ENCODE assay signal across 1 cellular context in the genomic region with DNA sequence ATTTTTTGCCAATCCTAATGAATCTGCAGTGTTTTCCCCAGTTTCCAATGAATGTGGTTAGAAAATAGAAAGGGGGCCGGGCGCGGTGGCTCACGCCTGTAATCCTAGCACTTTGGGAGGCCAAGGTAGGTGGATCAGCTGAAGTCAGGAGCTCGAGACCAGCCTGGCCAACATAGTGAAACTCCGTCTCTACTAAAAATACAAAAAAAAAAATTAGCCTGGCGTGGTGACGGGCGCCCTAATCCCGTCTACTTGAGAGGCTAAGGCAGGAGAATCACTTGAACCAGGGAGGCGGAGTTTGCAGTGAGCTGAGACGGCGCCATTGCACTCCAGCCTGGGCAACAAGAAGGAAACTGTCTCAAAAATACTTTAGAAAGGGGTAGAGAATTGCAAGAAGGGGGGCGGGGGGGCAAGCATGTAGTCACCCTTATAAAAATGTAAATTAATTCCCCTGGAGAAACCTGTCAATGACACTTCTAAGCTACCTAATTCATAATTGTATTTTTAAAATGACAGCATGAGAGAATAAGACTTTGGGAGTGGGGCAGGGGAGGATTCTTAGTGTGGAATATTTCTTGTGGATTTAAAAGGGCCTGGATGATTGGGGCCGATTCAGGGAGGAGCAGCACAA.
TF ChIP-seq lines count a peak whose summit lies in the region.

No MANE protein-coding gene starts in this region.

TF ChIP-seq in HCT116, 20 proteins besides CTCF, POLR2A, EP300 and RAD21 (continued from another document):
- TF ChIP-seq, protein P1, sequence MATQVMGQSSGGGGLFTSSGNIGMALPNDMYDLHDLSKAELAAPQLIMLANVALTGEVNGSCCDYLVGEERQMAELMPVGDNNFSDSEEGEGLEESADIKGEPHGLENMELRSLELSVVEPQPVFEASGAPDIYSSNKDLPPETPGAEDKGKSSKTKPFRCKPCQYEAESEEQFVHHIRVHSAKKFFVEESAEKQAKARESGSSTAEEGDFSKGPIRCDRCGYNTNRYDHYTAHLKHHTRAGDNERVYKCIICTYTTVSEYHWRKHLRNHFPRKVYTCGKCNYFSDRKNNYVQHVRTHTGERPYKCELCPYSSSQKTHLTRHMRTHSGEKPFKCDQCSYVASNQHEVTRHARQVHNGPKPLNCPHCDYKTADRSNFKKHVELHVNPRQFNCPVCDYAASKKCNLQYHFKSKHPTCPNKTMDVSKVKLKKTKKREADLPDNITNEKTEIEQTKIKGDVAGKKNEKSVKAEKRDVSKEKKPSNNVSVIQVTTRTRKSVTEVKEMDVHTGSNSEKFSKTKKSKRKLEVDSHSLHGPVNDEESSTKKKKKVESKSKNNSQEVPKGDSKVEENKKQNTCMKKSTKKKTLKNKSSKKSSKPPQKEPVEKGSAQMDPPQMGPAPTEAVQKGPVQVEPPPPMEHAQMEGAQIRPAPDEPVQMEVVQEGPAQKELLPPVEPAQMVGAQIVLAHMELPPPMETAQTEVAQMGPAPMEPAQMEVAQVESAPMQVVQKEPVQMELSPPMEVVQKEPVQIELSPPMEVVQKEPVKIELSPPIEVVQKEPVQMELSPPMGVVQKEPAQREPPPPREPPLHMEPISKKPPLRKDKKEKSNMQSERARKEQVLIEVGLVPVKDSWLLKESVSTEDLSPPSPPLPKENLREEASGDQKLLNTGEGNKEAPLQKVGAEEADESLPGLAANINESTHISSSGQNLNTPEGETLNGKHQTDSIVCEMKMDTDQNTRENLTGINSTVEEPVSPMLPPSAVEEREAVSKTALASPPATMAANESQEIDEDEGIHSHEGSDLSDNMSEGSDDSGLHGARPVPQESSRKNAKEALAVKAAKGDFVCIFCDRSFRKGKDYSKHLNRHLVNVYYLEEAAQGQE (IDR thresholded peaks at IDR 0.05; ENCODE audit: low read depth) = no peak
- TF ChIP-seq, protein P2, sequence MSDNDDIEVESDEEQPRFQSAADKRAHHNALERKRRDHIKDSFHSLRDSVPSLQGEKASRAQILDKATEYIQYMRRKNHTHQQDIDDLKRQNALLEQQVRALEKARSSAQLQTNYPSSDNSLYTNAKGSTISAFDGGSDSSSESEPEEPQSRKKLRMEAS (IDR thresholded peaks at IDR 0.05) = no peak
- TF ChIP-seq YY1 (IDR thresholded peaks at IDR 0.05; ENCODE audit: extremely low read depth, insufficient replicate concordance, low read depth, low read length) = no peak
- TF ChIP-seq EZH2 (IDR thresholded peaks at IDR 0.05) = no peak
- no peak for TF ChIP-seq SP1 (IDR thresholded peaks at IDR 0.05; ENCODE audit: low read depth)
- TF ChIP-seq CBX3 (IDR thresholded peaks at IDR 0.05; ENCODE audit: low read depth) = no peak
- TF ChIP-seq JUND (IDR thresholded peaks at IDR 0.05) = no peak
- TF ChIP-seq ELF1 (IDR thresholded peaks at IDR 0.05; ENCODE audit: borderline replicate concordance, low read depth) = no peak
